ENCODE assay signal across 8 cellular contexts in genomic region chr4:57037982-57038604, GRCh38. TPM values are rescaled to one million over a fixed set of nuclear protein-coding genes. Genes with fewer than 3 reads are reported as not detected.
DNase-seq lines count a peak whose midpoint lies in the region; ATAC-seq and TF ChIP-seq lines count a peak whose summit lies in the region.

No MANE protein-coding gene starts in this region.

- intact Hi-C loops in spleen (cut with DNase I; ENCODE audit: low total_unique reads) = no loop called here

- no peak for TF ChIP-seq POLR2A in spleen (IDR thresholded peaks at IDR 0.05)

- WGBS in spleen, 5 donors = 49 to 60% (median 55%) methylated on average over 15 of the region's 15 CpGs

- DNase-seq in D341Med (ENCODE audit: low spot score) (peak; percentile 83), NAMALWA (ENCODE audit: low spot score) (peak; percentile 53), amygdala (lab: John Stamatoyannopoulos, UW) (peak in 40 of 56 donors; percentile 2 to 75 (median 26)), iPS DF 4.7 (ENCODE audit: extremely low read depth, low spot score) (peak; percentile 44), spleen (peak; percentile 79)
- DNase-seq in effector memory CD4-positive, alpha-beta T cell = no peak

- peak; percentile 18 to 71 (median 57) for TF ChIP-seq CTCF in spleen (IDR thresholded peaks at IDR 0.05 in 8 of 11, conservative IDR thresholded peaks at IDR 0.05 in 3 of 11)

- ATAC-seq in GM19372 (IDR thresholded peaks at IDR 0.05; ENCODE audit: low read depth, unreplicated experiment) (peak; percentile 91), HG03108 (IDR thresholded peaks at IDR 0.05; ENCODE audit: unreplicated experiment) (no peak)

- peak overlapping the region in 3 of 8 donors; percentile 16 to 37 (median 19) for H3K27ac ChIP-seq in spleen
- H3K27ac ChIP-seq in effector memory CD4-positive, alpha-beta T cell (ENCODE audit: insufficient read depth, low read length, poor library complexity, severe bottlenecking) = no peak overlapping the region

- H3K4me1 ChIP-seq in spleen = peaks cover 0 to 17% (median 6%) of the 10 kb centered on the region in 6 donors
- no peaks in the 10 kb centered on the region for H3K4me1 ChIP-seq in effector memory CD4-positive, alpha-beta T cell (ENCODE audit: control insufficient read depth, insufficient read depth, low read length, poor library complexity, severe bottlenecking)

- H3K4me3 ChIP-seq in spleen = no peak overlapping the region
- no peak overlapping the region for H3K4me3 ChIP-seq in effector memory CD4-positive, alpha-beta T cell (ENCODE audit: insufficient read depth, low read depth, low read length, poor library complexity, severe bottlenecking)

- H3K36me3 ChIP-seq in spleen = peaks cover 0 to 50% (median under 1%) of the 10 kb centered on the region in 6 donors
- no peaks in the 10 kb centered on the region for H3K36me3 ChIP-seq in effector memory CD4-positive, alpha-beta T cell (ENCODE audit: control insufficient read depth, insufficient read depth, low read length)

- no peaks in the 10 kb centered on the region for H3K9me3 ChIP-seq in spleen
- H3K9me3 ChIP-seq in effector memory CD4-positive, alpha-beta T cell (ENCODE audit: control insufficient read depth, low read length) = no peaks in the 10 kb centered on the region

- no peaks in the 10 kb centered on the region for H3K27me3 ChIP-seq in spleen (replicated peaks in 1 of 7)
- H3K27me3 ChIP-seq in effector memory CD4-positive, alpha-beta T cell (replicated peaks; ENCODE audit: control insufficient read depth, insufficient read depth, low read length, poor library complexity, severe bottlenecking) = no peaks in the 10 kb centered on the region

RNA-seq across cellular contexts. Expression of gene POLR2B, which starts 59.4 kb away (rescaled TPM):
- total RNA-seq in spleen = 100 to 1,000 TPM in 2 of 7 donors, 10 to 100 TPM in 5; 78.4 to 119 (median 96.6) TPM
- 10 to 100 TPM; 27.4 to 37.9 (median 36.1) TPM for polyA plus RNA-seq in spleen

Comparison
In these comparisons a context has a peak if more than half of its experiments do, and no peak if none do; other contexts are left out.
1. DNase-seq: peak in D341Med (single experiment), NAMALWA (single experiment), amygdala (40 of 56), iPS DF 4.7 (single experiment) and spleen (single experiment); none in effector memory CD4-positive, alpha-beta T cell (0 of 3).